Comparison of ENCODE assay signal across 16 cellular contexts in genomic region chr6:79416931-79417330, GRCh38.
DNase-seq lines count a peak whose midpoint lies in the region; TF ChIP-seq lines count a peak whose summit lies in the region.
"Had no signal": no experiment of that assay in that cellular context is flagged by ENCODE, and none has a peak within 500 bp of the region (broad histone marks: within the 10 kb centered on the region; RNA-seq: fewer than 3 reads in every experiment).

No MANE protein-coding gene starts in this region.

- H3K36me3 Mint-ChIP-seq in type B pancreatic cell: no peaks in the 10 kb centered on the region
- H3K36me3 Mint-ChIP-seq: CD8-positive, alpha-beta memory T cell had no signal

- TF ChIP-seq CTCF in type B pancreatic cell (conservative IDR thresholded peaks at IDR 0.05): no peak
- TF ChIP-seq CTCF in smooth muscle cell (IDR thresholded peaks at IDR 0.05; ENCODE audit: borderline replicate concordance, insufficient read depth, poor library complexity, severe bottlenecking): no peak

- H3K9me3 Mint-ChIP-seq in type B pancreatic cell: no peaks in the 10 kb centered on the region
- H3K9me3 Mint-ChIP-seq: H9 had no signal

- H3K36me3 ChIP-seq in smooth muscle cell (ENCODE audit: low read depth): no peaks in the 10 kb centered on the region
- H3K36me3 ChIP-seq: BLaER1 had no signal

- H3K4me3 ChIP-seq in smooth muscle cell: no peak overlapping the region
- H3K4me3 ChIP-seq: BLaER1, GM23248 had no signal

- H3K9me3 ChIP-seq in smooth muscle cell (replicated peaks; ENCODE audit: low read depth): no peaks in the 10 kb centered on the region
- H3K9me3 ChIP-seq: BLaER1, Caco-2 had no signal

- H4K20me1 ChIP-seq in smooth muscle cell (ENCODE audit: low read depth): no peaks in the 10 kb centered on the region
- H4K20me1 ChIP-seq: BLaER1 had no signal

- no peaks in the 10 kb centered on the region for H3K27me3 Mint-ChIP-seq in type B pancreatic cell
- H3K27me3 Mint-ChIP-seq: CD8-positive, alpha-beta memory T cell had no signal

- H3K27me3 ChIP-seq in smooth muscle cell (ENCODE audit: low read depth): no peaks in the 10 kb centered on the region
- H3K27me3 ChIP-seq: BLaER1 had no signal

- no peak overlapping the region for H3K4me2 ChIP-seq in smooth muscle cell
- H3K4me2 ChIP-seq: BLaER1 had no signal

- peak overlapping the region; percentile 45 for H3K27ac Mint-ChIP-seq in type B pancreatic cell
- H3K27ac Mint-ChIP-seq: CD8-positive, alpha-beta memory T cell; H9 had no signal

- no peaks in the 10 kb centered on the region for H3K4me1 ChIP-seq in smooth muscle cell (ENCODE audit: low read depth)

- WGBS in smooth muscle cell (ENCODE audit: low lambda C conversion rate): 87% methylated on average over 2 of the region's 2 CpGs

- no peaks in the 10 kb centered on the region for H3K79me2 ChIP-seq in smooth muscle cell (ENCODE audit: low read depth)

- DNase-seq in DMS 273 (lab: John Stamatoyannopoulos, UW; ENCODE audit: unreplicated experiment) (peak; percentile 15), DMS 273 treated with DMSO at 0.1 percent for 48 hours (lab: John Stamatoyannopoulos, UW) (no peak), NCI-H345 (lab: John Stamatoyannopoulos, UW) (peak; percentile 53), NCI-H345 treated with DMSO at 0.1 percent for 48 hours (lab: John Stamatoyannopoulos, UW; ENCODE audit: unreplicated experiment) (no peak), OCI-M1 (lab: John Stamatoyannopoulos, UW) (peak; percentile 37), type B pancreatic cell (ENCODE audit: extremely low spot score, unreplicated experiment) (no peak), T-helper 1 cell (no peak), smooth muscle cell (lab: John Stamatoyannopoulos, UW; ENCODE audit: unreplicated experiment) (no peak)
- DNase-seq: Caco-2; CD8-positive, alpha-beta memory T cell; DMS79 treated with DMSO at 0.1 percent for 48 hours; EL; GM23248; H9 had no signal

- no peak overlapping the region for H2AFZ ChIP-seq in smooth muscle cell (ENCODE audit: low read depth)
- H2AFZ ChIP-seq: GM23248 had no signal

- no peak overlapping the region for H3K9ac ChIP-seq in smooth muscle cell (ENCODE audit: low read depth)
- H3K9ac ChIP-seq: BLaER1, GM23248 had no signal

- H3K27ac ChIP-seq in smooth muscle cell (ENCODE audit: low read depth): no peak overlapping the region
- H3K27ac ChIP-seq: 22Rv1, BLaER1, GM23248 had no signal

- H3F3A ChIP-seq in smooth muscle cell (ENCODE audit: low read depth): no peaks in the 10 kb centered on the region

- H3K4me1 Mint-ChIP-seq in type B pancreatic cell (ENCODE audit: unreplicated experiment): peaks cover 29% of the 10 kb centered on the region
- H3K4me1 Mint-ChIP-seq: CD8-positive, alpha-beta memory T cell had no signal

- no peak overlapping the region for H3K4me3 Mint-ChIP-seq in type B pancreatic cell
- H3K4me3 Mint-ChIP-seq: CD8-positive, alpha-beta memory T cell; H9 had no signal

Comparison
In these comparisons a context has a peak if more than half of its experiments do, and no peak if none do; other contexts are left out.
1. DNase-seq: peak in DMS 273 (single experiment), NCI-H345 (single experiment) and OCI-M1 (single experiment); none in DMS 273 treated with DMSO at 0.1 percent for 48 hours (single experiment), NCI-H345 treated with DMSO at 0.1 percent for 48 hours (single experiment), type B pancreatic cell (single experiment), T-helper 1 cell (0 of 5) and smooth muscle cell (single experiment).